39 cellular contexts compared by ENCODE assay signal in the genomic region with DNA sequence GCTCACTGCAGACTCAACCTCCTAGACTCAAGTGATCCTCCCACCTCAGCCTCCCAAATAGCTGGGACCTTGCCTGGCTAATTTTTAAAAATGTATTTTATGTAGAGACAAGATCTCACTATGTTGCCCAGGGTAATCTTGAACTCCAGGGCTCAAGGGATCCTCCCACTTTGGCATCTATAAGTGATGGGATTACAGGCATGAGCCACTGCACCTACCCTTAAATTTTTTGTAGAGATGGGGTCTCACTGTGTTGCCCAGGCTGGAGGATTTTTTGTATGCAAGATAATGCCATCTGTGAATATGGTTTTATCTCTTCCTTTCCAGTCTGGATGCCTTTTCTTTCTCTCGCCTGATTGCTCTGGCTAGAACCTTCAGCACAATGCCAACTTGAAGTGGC.
"Had no signal": no experiment of that assay in that cellular context is flagged by ENCODE, and none has a peak within 500 bp of the region (broad histone marks: within the 10 kb centered on the region; RNA-seq: fewer than 3 reads in every experiment).

No MANE protein-coding gene starts in this region.

- H3K27ac Mint-ChIP-seq: activated naive CD4-positive, alpha-beta T cell treated with anti-CD3 and anti-CD28 coated beads for 36 hours; activated naive CD4-positive, alpha-beta T cell treated with anti-CD3 and anti-CD28 coated beads, Interleukin-2, amount 10 ng/mL, durations not matched to agents 7 days and 5 days; activated naive CD4-positive, alpha-beta T cell treated with anti-CD3 and anti-CD28 coated beads, Interleukin-2, amount 50 U/mL, for 24 hours; activated naive CD4-positive, alpha-beta T cell treated with anti-CD3 and anti-CD28 coated beads, Interleukin-2, amount 50 U/mL, for 72 hours; activated naive CD8-positive, alpha-beta T cell; activated naive CD8-positive, alpha-beta T cell treated with anti-CD3 and anti-CD28 coated beads for 36 hours; activated naive CD8-positive, alpha-beta T cell treated with anti-CD3 and anti-CD28 coated beads, Interleukin-2, amount 10 ng/mL, durations not matched to agents 7 days and 5 days; activated naive CD8-positive, alpha-beta T cell treated with anti-CD3 and anti-CD28 coated beads, Interleukin-2, amount 50 U/mL, for 24 hours; activated T-cell treated with anti-CD3 and anti-CD28 coated beads, Interleukin-2, amount 50 U/mL, for 72 hours; activated T-helper 1 cell treated with anti-CD3 and anti-CD28 coated beads, Interleukin-12 subunit alpha, Interleukin-12 subunit beta, Interleukin-2, Interleukin-4 antibody, amounts not matched to agents 30 ng/mL and 10 ng/mL and 1 ng/mL, durations not matched to agents 14 hours and 24 hours and 36 hours; activated T-helper 17 cell treated with anti-CD3 and anti-CD28 coated beads, Interleukin-2, amount 50 U/mL, for 72 hours; activated T-helper 2 cell treated with anti-CD3 and anti-CD28 coated beads, Interferon-gamma antibody, Interleukin-2, Interleukin-4, amounts not matched to agents 10 μg/mL and 5 μg/mL and 100 μg/mL, durations not matched to agents 14 hours and 24 hours and 36 hours; brain had no signal

- ATAC-seq: activated naive CD4-positive, alpha-beta T cell treated with anti-CD3 and anti-CD28 coated beads, Interleukin-2, amount 50 U/mL, for 72 hours; activated naive CD8-positive, alpha-beta T cell treated with anti-CD3 and anti-CD28 coated beads, Interleukin-2, amount 50 U/mL, for 24 hours; activated T-cell treated with anti-CD3 and anti-CD28 coated beads, Interleukin-2, amount 50 U/mL, for 4 hours; activated T-cell treated with anti-CD3 and anti-CD28 coated beads, Interleukin-2, amount 50 U/mL, for 72 hours; activated T-helper 17 cell treated with anti-CD3 and anti-CD28 coated beads, Interleukin-2, amount 50 U/mL, for 72 hours; body of pancreas had no signal

- H3K9me3 Mint-ChIP-seq: activated naive CD4-positive, alpha-beta T cell treated with anti-CD3 and anti-CD28 coated beads for 36 hours; activated naive CD4-positive, alpha-beta T cell treated with anti-CD3 and anti-CD28 coated beads, Interleukin-2, amount 10 ng/mL, durations not matched to agents 7 days and 5 days; activated naive CD4-positive, alpha-beta T cell treated with anti-CD3 and anti-CD28 coated beads, Interleukin-2, amount 50 U/mL, for 24 hours; activated naive CD4-positive, alpha-beta T cell treated with anti-CD3 and anti-CD28 coated beads, Interleukin-2, amount 50 U/mL, for 72 hours; activated naive CD8-positive, alpha-beta T cell treated with anti-CD3 and anti-CD28 coated beads for 36 hours; activated naive CD8-positive, alpha-beta T cell treated with anti-CD3 and anti-CD28 coated beads, Interleukin-2, amount 10 ng/mL, durations not matched to agents 7 days and 5 days; activated naive CD8-positive, alpha-beta T cell treated with anti-CD3 and anti-CD28 coated beads, Interleukin-2, amount 50 U/mL, for 24 hours; activated T-cell treated with anti-CD3 and anti-CD28 coated beads, Interleukin-2, amount 50 U/mL, for 4 hours; activated T-cell treated with anti-CD3 and anti-CD28 coated beads, Interleukin-2, amount 50 U/mL, for 72 hours; activated T-helper 1 cell treated with anti-CD3 and anti-CD28 coated beads, Interleukin-12 subunit alpha, Interleukin-12 subunit beta, Interleukin-2, Interleukin-4 antibody, amounts not matched to agents 30 ng/mL and 10 ng/mL and 1 ng/mL, durations not matched to agents 14 hours and 24 hours and 36 hours; activated T-helper 17 cell treated with anti-CD3 and anti-CD28 coated beads, Interleukin-2, amount 50 U/mL, for 72 hours; activated T-helper 2 cell treated with anti-CD3 and anti-CD28 coated beads, Interferon-gamma antibody, Interleukin-2, Interleukin-4, amounts not matched to agents 10 μg/mL and 5 μg/mL and 100 μg/mL, durations not matched to agents 14 hours and 24 hours and 36 hours; brain; central memory CD8-positive, alpha-beta T cell had no signal

- DNase-seq: activated effector memory CD4-positive, alpha-beta T cell treated with anti-CD3 and anti-CD28 coated beads, Interleukin-2, amount 50 U/mL, for 16 hours; activated effector memory CD4-positive, alpha-beta T cell treated with Interleukin-2 at 50 U/mL for 16 hours; activated gamma-delta T cell; activated gamma-delta T cell treated with Interleukin-2 at 50 U/mL for 16 hours; activated naive CD4-positive, alpha-beta T cell; activated naive CD4-positive, alpha-beta T cell treated with anti-CD3 and anti-CD28 coated beads for 36 hours; activated naive CD4-positive, alpha-beta T cell treated with anti-CD3 and anti-CD28 coated beads, Interleukin-2, amount 10 ng/mL, durations not matched to agents 7 days and 5 days; activated naive CD4-positive, alpha-beta T cell treated with anti-CD3 and anti-CD28 coated beads, Interleukin-2, amount 50 U/mL, for 16 hours; activated naive CD4-positive, alpha-beta T cell treated with Interleukin-2 at 50 U/mL for 16 hours; activated naive CD8-positive, alpha-beta T cell treated with anti-CD3 and anti-CD28 coated beads for 36 hours; activated naive CD8-positive, alpha-beta T cell treated with anti-CD3 and anti-CD28 coated beads, Interleukin-2, amount 10 ng/mL, durations not matched to agents 7 days and 5 days; activated naive CD8-positive, alpha-beta T cell treated with anti-CD3 and anti-CD28 coated beads, Interleukin-2, amount 50 U/mL, for 24 hours; activated T-cell treated with anti-CD3 and anti-CD28 coated beads, Interleukin-2, amount 50 U/mL, for 4 hours; activated T-cell treated with anti-CD3 and anti-CD28 coated beads, Interleukin-2, amount 50 U/mL, for 48 hours; activated T-cell treated with anti-CD3 and anti-CD28 coated beads, Interleukin-2, amount 50 U/mL, for 72 hours; adrenal gland; amniotic stem cell; amygdala; anterior cingulate cortex; aorta; body of pancreas; brain microvascular endothelial cell; caudate nucleus; central memory CD4-positive, alpha-beta T cell; cerebellar nuclear complex had no signal

- H3K27ac ChIP-seq: adrenal gland, ascending aorta, body of pancreas, brain microvascular endothelial cell, breast epithelium, cardiac muscle cell had no signal

- H3K27me3 Mint-ChIP-seq: activated naive CD4-positive, alpha-beta T cell treated with anti-CD3 and anti-CD28 coated beads, Interleukin-2, amount 50 U/mL, for 24 hours; activated naive CD8-positive, alpha-beta T cell; activated naive CD8-positive, alpha-beta T cell treated with anti-CD3 and anti-CD28 coated beads for 36 hours; activated naive CD8-positive, alpha-beta T cell treated with anti-CD3 and anti-CD28 coated beads, Interleukin-2, amount 10 ng/mL, durations not matched to agents 7 days and 5 days; activated naive CD8-positive, alpha-beta T cell treated with anti-CD3 and anti-CD28 coated beads, Interleukin-2, amount 50 U/mL, for 24 hours; activated T-helper 17 cell treated with anti-CD3 and anti-CD28 coated beads, Interleukin-2, amount 50 U/mL, for 72 hours; brain; central memory CD8-positive, alpha-beta T cell had no signal

- H3K9me3 ChIP-seq: adrenal gland, ascending aorta, body of pancreas, breast epithelium had no signal

- H3K4me1 Mint-ChIP-seq: activated naive CD4-positive, alpha-beta T cell treated with anti-CD3 and anti-CD28 coated beads, Interleukin-2, amount 10 ng/mL, durations not matched to agents 7 days and 5 days; activated naive CD4-positive, alpha-beta T cell treated with anti-CD3 and anti-CD28 coated beads, Interleukin-2, amount 50 U/mL, for 24 hours; activated naive CD8-positive, alpha-beta T cell treated with anti-CD3 and anti-CD28 coated beads for 36 hours; activated naive CD8-positive, alpha-beta T cell treated with anti-CD3 and anti-CD28 coated beads, Interleukin-2, amount 10 ng/mL, durations not matched to agents 7 days and 5 days; activated naive CD8-positive, alpha-beta T cell treated with anti-CD3 and anti-CD28 coated beads, Interleukin-2, amount 50 U/mL, for 24 hours; activated T-helper 17 cell treated with anti-CD3 and anti-CD28 coated beads, Interleukin-2, amount 50 U/mL, for 72 hours; brain; central memory CD8-positive, alpha-beta T cell had no signal

- H3K27me3 ChIP-seq: adrenal gland, ascending aorta, body of pancreas, brain microvascular endothelial cell, breast epithelium, cardiac muscle cell had no signal

- FAIRE-seq: astrocyte, bronchial epithelial cell, colon had no signal

- H3K36me3 Mint-ChIP-seq: activated naive CD4-positive, alpha-beta T cell treated with anti-CD3 and anti-CD28 coated beads, Interleukin-2, amount 10 ng/mL, durations not matched to agents 7 days and 5 days; activated naive CD4-positive, alpha-beta T cell treated with anti-CD3 and anti-CD28 coated beads, Interleukin-2, amount 50 U/mL, for 72 hours; activated naive CD8-positive, alpha-beta T cell; activated naive CD8-positive, alpha-beta T cell treated with anti-CD3 and anti-CD28 coated beads for 36 hours; activated naive CD8-positive, alpha-beta T cell treated with anti-CD3 and anti-CD28 coated beads, Interleukin-2, amount 10 ng/mL, durations not matched to agents 7 days and 5 days; brain had no signal

- H3K4me3 ChIP-seq: adrenal gland, ascending aorta, body of pancreas, breast epithelium, cardiac muscle cell had no signal

- H3K4me1 ChIP-seq: adrenal gland, ascending aorta, body of pancreas, breast epithelium had no signal

- H3K4me3 Mint-ChIP-seq: activated naive CD4-positive, alpha-beta T cell treated with anti-CD3 and anti-CD28 coated beads for 36 hours; activated naive CD4-positive, alpha-beta T cell treated with anti-CD3 and anti-CD28 coated beads, Interleukin-2, amount 10 ng/mL, durations not matched to agents 7 days and 5 days; activated naive CD4-positive, alpha-beta T cell treated with anti-CD3 and anti-CD28 coated beads, Interleukin-2, amount 50 U/mL, for 24 hours; activated naive CD8-positive, alpha-beta T cell; activated naive CD8-positive, alpha-beta T cell treated with anti-CD3 and anti-CD28 coated beads for 36 hours; activated naive CD8-positive, alpha-beta T cell treated with anti-CD3 and anti-CD28 coated beads, Interleukin-2, amount 10 ng/mL, durations not matched to agents 7 days and 5 days; activated naive CD8-positive, alpha-beta T cell treated with anti-CD3 and anti-CD28 coated beads, Interleukin-2, amount 50 U/mL, for 24 hours; activated T-cell treated with anti-CD3 and anti-CD28 coated beads, Interleukin-2, amount 50 U/mL, for 4 hours; activated T-cell treated with anti-CD3 and anti-CD28 coated beads, Interleukin-2, amount 50 U/mL, for 72 hours; activated T-helper 1 cell treated with anti-CD3 and anti-CD28 coated beads, Interleukin-12 subunit alpha, Interleukin-12 subunit beta, Interleukin-2, Interleukin-4 antibody, amounts not matched to agents 30 ng/mL and 10 ng/mL and 1 ng/mL, durations not matched to agents 14 hours and 24 hours and 36 hours; activated T-helper 17 cell treated with anti-CD3 and anti-CD28 coated beads, Interleukin-2, amount 50 U/mL, for 72 hours; brain; central memory CD8-positive, alpha-beta T cell had no signal

- H3K36me3 ChIP-seq: adrenal gland, ascending aorta, brain microvascular endothelial cell, breast epithelium, cardiac muscle cell had no signal
